1 cellular context compared by ENCODE assay signal in the genomic region with DNA sequence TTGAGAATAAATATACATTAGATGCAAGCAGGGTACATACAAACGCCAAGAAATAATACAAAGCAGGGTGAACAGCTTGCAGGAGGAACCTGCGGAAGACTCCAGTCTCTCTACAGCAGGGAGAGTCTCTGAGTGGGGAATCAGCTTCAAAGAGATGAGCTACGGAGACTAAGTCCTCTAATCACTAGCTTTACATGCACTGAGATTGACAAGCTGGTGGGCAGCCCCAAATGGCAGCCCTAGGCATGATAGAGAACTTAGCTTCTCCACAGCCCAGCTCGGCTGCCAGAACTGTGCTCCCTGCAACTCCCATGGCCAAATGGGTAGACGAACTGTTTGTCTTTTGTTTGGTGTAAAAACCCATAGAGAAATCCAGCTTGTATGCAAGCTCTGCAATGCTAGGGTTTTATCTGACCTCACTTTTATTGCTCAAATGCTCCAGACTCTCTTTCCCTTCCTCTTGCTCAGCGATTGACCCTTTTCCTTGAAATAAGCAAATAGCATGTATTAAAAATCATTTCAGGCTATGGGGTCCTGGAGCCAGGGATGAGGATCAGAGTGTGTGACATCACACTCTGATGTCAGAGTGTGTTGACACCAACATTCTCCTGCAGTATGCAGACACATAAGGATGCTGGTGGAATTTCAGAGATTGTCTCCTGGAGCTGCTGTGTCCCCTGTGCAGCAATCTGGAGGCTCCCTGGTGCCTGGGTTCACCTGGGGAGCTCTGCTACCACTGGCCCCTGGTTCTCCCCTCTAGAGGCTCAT.
A peak's percentile ranks its signal among the peaks of the same experiment; 100 is the strongest.
TF ChIP-seq lines count a peak whose summit lies in the region.

No MANE protein-coding gene starts in this region.

TF ChIP-seq in HepG2, 621 proteins besides CTCF, POLR2A, EP300 and RAD21:
- TF ChIP-seq ZMAT3 (CRISPR knock-in tag; conservative IDR thresholded peaks at IDR 0.05), result no peak
- TF ChIP-seq CREB1 (IDR thresholded peaks at IDR 0.05), result 0 out of 2 replicates have a peak, but pooled peaks have one; percentile 41
- no peak for TF ChIP-seq CREB1 (CRISPR knock-in tag; IDR thresholded peaks at IDR 0.05)
- no peak for TF ChIP-seq SIN3B (IDR thresholded peaks at IDR 0.05; ENCODE audit: low read length)
